Comparison of ENCODE assay signal across 8 cellular contexts in the genomic region with DNA sequence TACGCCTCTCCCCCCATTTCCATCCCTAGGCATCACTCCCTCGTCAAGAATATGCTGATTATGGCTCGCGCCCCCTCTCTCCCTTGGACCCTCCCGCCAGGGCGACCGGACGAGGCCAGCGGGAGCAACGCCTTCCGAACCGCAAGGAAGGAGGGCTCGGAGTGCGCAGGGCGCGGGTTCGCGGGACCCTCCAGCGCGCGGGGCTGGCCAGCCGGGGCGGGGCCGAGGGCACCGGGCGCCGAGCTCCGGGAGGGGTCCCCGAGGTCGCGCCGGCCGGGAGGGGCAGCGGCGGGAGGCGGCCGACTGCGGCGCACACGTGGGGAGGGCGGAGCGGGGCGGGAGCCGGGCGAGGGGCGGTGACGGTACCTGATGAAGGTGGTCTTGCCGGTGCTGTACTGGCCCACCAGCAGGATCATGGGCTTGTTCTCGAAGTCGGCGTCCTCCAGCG. TPM values are rescaled to one million over a fixed set of nuclear protein-coding genes. Genes with fewer than 3 reads are reported as not detected.
DNase-seq lines count a peak whose midpoint lies in the region; ATAC-seq, FAIRE-seq and TF ChIP-seq lines count a peak whose summit lies in the region.

No MANE protein-coding gene starts in this region.

- no peak for FAIRE-seq in urothelium cell line (lab: Jason Lieb, UNC)

- DNase-seq in GM10266 (ENCODE audit: extremely low spot score) (peak; percentile 65), LNCaP clone FGC (ENCODE audit: low read depth) (no peak), mesenteric fat pad (ENCODE audit: low spot score) (peak; percentile 89), urothelium cell line (ENCODE audit: low spot score) (peak; percentile 53), NCI-H2227 treated with DMSO at 0.1 percent for 48 hours (lab: John Stamatoyannopoulos, UW) (no peak), NCI-H1436 treated with DMSO at 0.1 percent for 48 hours (lab: John Stamatoyannopoulos, UW) (no peak)

- peak overlapping the region; percentile 77 for H3K4me3 ChIP-seq in LNCaP clone FGC (ENCODE audit: low read depth, low read length)

- ATAC-seq in GM21576 (IDR thresholded peaks at IDR 0.05; ENCODE audit: unreplicated experiment): peak; percentile 16

- peak overlapping the region; percentile 35 for H3K27ac ChIP-seq in cingulate gyrus (ENCODE audit: low read depth, low read length)

- TF ChIP-seq CTCF in GM10266 (IDR thresholded peaks at IDR 0.05; ENCODE audit: control insufficient read depth, insufficient read depth, low read depth, missing control alignments) (no peak), LNCaP clone FGC (IDR thresholded peaks at IDR 0.05; ENCODE audit: control insufficient read depth, extremely low read depth, insufficient read depth) (no peak)

RNA-seq across cellular contexts. Expression of gene EHD4, which starts 0.4 kb away (rescaled TPM):
- 35.7 TPM for total RNA-seq in mesenteric fat pad

RNA-seq across cellular contexts. Expression of gene PLA2G4E, which starts 48.9 kb away (rescaled TPM):
- not detected for total RNA-seq in mesenteric fat pad

Comparison
In these comparisons a context has a peak if more than half of its experiments do, and no peak if none do; other contexts are left out.
1. DNase-seq: peak in GM10266 (single experiment), mesenteric fat pad (single experiment) and urothelium cell line (single experiment); none in LNCaP clone FGC (single experiment), NCI-H2227 treated with DMSO at 0.1 percent for 48 hours (single experiment) and NCI-H1436 treated with DMSO at 0.1 percent for 48 hours (single experiment).